In genomic region chr9:106906129-106906528, GRCh38 we compare ENCODE assay signal across 17 cellular contexts.
"Had no signal": no experiment of that assay in that cellular context is flagged by ENCODE, and none has a peak within 500 bp of the region (broad histone marks: within the 10 kb centered on the region; RNA-seq: fewer than 3 reads in every experiment).

No MANE protein-coding gene starts in this region.

- DNase-seq: effector CD4-positive, alpha-beta T cell; foreskin melanocyte; heart left ventricle; hippocampal formation; kidney glomerular epithelial cell; naive thymus-derived CD4-positive, alpha-beta T cell; nephron progenitor cell; right lobe of liver; stimulated activated CD4-positive, alpha-beta T cell treated with anti-CD3 and anti-CD28 coated beads, Interleukin-4, amount 100 ng/mL, for 1 hour; stimulated activated CD8-positive, alpha-beta memory T cell treated with anti-CD3 and anti-CD28 coated beads, Interleukin-4, amount 100 ng/mL, for 48 hours; stimulated activated naive CD8-positive, alpha-beta T cell treated with anti-CD3 and anti-CD28 coated beads, Interleukin-15, Interleukin-2, amounts not matched to agents 100 U/mL and 50 U/mL, for 24 hours; tibial artery had no signal

- H3K27ac Mint-ChIP-seq: naive thymus-derived CD4-positive, alpha-beta T cell; nephron progenitor cell; stimulated activated effector memory CD8-positive, alpha-beta T cell treated with anti-CD3 and anti-CD28 coated beads, Interleukin-12 subunit alpha, Interleukin-12 subunit beta, amount 100 ng/mL, for 72 hours had no signal

- H3K9me3 ChIP-seq: prostate gland, right lobe of liver had no signal

- H3K36me3 ChIP-seq: heart left ventricle, prostate gland, right lobe of liver, tibial artery had no signal

- H3K36me3 Mint-ChIP-seq: stimulated activated effector memory CD8-positive, alpha-beta T cell treated with anti-CD3 and anti-CD28 coated beads, Interleukin-12 subunit alpha, Interleukin-12 subunit beta, amount 100 ng/mL, for 72 hours had no signal

- H3K27me3 ChIP-seq: heart left ventricle, right lobe of liver, tibial artery had no signal

- H2AFZ ChIP-seq: parathyroid adenoma had no signal

- H3K4me1 Mint-ChIP-seq: nephron progenitor cell; stimulated activated effector memory CD8-positive, alpha-beta T cell treated with anti-CD3 and anti-CD28 coated beads, Interleukin-12 subunit alpha, Interleukin-12 subunit beta, amount 100 ng/mL, for 72 hours had no signal

- H3K9ac ChIP-seq: parathyroid adenoma had no signal

- H3K27ac ChIP-seq: coronary artery, epithelial cell of prostate, heart left ventricle, parathyroid adenoma, prostate gland, right lobe of liver, tibial artery had no signal

- H3K4me1 ChIP-seq: parathyroid adenoma, prostate gland, right lobe of liver, tibial artery had no signal

- H3K27me3 Mint-ChIP-seq: naive thymus-derived CD4-positive, alpha-beta T cell had no signal

- H3K4me3 Mint-ChIP-seq: naive thymus-derived CD4-positive, alpha-beta T cell; nephron progenitor cell; stimulated activated effector memory CD8-positive, alpha-beta T cell treated with anti-CD3 and anti-CD28 coated beads, Interleukin-12 subunit alpha, Interleukin-12 subunit beta, amount 100 ng/mL, for 72 hours had no signal

- ATAC-seq: naive thymus-derived CD4-positive, alpha-beta T cell; right lobe of liver; stimulated activated effector memory CD8-positive, alpha-beta T cell treated with anti-CD3 and anti-CD28 coated beads, Interleukin-12 subunit alpha, Interleukin-12 subunit beta, amount 100 ng/mL, for 72 hours; stimulated activated naive CD8-positive, alpha-beta T cell treated with anti-CD3 and anti-CD28 coated beads, Interleukin-15, Interleukin-2, amounts not matched to agents 100 U/mL and 50 U/mL, for 24 hours had no signal

- H3K4me3 ChIP-seq: coronary artery, heart left ventricle, prostate gland, right lobe of liver, tibial artery had no signal
